1 cellular context compared by ENCODE assay signal in genomic region chr11:65114538-65115171, GRCh38.
TF ChIP-seq lines count a peak whose summit lies in the region.

No MANE protein-coding gene starts in this region.

TF ChIP-seq in K562, 482 proteins besides CTCF, POLR2A, EP300 and RAD21:
- TF ChIP-seq POLR2G (IDR thresholded peaks at IDR 0.05; ENCODE audit: low read depth, low read length), result peak; percentile 67
- peak; percentile 61 for TF ChIP-seq RBM22 (IDR thresholded peaks at IDR 0.05; ENCODE audit: low read depth, low read length, poor library complexity, severe bottlenecking)
- TF ChIP-seq KDM5B (IDR thresholded peaks at IDR 0.05; ENCODE audit: insufficient replicate concordance, low read depth, low read length), result peak; percentile 4
- TF ChIP-seq ARID4B (CRISPR knock-in tag; IDR thresholded peaks at IDR 0.05), result 0 out of 2 replicates have a peak, but pooled peaks have one; percentile 47
- no peak for TF ChIP-seq POU5F1 (IDR thresholded peaks at IDR 0.05; ENCODE audit: borderline replicate concordance, low read depth, low read length, partially characterized antibody)
- no peak for TF ChIP-seq ZNF584 (CRISPR knock-in tag; IDR thresholded peaks at IDR 0.05; ENCODE audit: low read depth)
- 0 out of 2 replicates have a peak, but pooled peaks have one; percentile 14 for TF ChIP-seq MYNN (IDR thresholded peaks at IDR 0.05)
- TF ChIP-seq MYNN (CRISPR knock-in tag; IDR thresholded peaks at IDR 0.05), result no peak
- TF ChIP-seq, protein P1, sequence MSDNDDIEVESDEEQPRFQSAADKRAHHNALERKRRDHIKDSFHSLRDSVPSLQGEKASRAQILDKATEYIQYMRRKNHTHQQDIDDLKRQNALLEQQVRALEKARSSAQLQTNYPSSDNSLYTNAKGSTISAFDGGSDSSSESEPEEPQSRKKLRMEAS (CRISPR knock-in tag; IDR thresholded peaks at IDR 0.05), result peak; percentile 37
TF ChIP-seq in K562: peak in this region for 6.
